1 cellular context compared by ENCODE assay signal in the genomic region with DNA sequence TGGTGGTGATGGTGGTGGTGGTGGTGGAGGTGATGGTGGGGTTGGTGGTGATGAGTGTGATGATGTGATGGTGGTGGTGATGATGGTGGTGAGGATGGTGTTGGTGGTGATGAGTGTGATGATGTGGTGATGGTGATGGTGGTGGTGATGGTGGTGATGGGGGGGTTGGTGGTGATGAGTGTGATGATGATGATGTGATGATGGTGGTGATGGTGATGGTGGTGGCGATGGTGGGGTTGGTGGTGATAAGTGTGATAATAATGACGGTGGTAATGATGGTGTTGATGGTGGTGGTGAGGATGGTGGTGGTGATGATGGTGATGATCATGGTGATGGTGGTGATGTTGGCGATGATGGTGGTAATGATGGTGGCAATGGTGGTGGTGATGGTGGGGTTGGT.
TF ChIP-seq lines count a peak whose summit lies in the region.

No MANE protein-coding gene starts in this region.

TF ChIP-seq in HEK293, 187 proteins besides CTCF, POLR2A, EP300 and RAD21 (continued from another document):
- TF ChIP-seq, protein P1, sequence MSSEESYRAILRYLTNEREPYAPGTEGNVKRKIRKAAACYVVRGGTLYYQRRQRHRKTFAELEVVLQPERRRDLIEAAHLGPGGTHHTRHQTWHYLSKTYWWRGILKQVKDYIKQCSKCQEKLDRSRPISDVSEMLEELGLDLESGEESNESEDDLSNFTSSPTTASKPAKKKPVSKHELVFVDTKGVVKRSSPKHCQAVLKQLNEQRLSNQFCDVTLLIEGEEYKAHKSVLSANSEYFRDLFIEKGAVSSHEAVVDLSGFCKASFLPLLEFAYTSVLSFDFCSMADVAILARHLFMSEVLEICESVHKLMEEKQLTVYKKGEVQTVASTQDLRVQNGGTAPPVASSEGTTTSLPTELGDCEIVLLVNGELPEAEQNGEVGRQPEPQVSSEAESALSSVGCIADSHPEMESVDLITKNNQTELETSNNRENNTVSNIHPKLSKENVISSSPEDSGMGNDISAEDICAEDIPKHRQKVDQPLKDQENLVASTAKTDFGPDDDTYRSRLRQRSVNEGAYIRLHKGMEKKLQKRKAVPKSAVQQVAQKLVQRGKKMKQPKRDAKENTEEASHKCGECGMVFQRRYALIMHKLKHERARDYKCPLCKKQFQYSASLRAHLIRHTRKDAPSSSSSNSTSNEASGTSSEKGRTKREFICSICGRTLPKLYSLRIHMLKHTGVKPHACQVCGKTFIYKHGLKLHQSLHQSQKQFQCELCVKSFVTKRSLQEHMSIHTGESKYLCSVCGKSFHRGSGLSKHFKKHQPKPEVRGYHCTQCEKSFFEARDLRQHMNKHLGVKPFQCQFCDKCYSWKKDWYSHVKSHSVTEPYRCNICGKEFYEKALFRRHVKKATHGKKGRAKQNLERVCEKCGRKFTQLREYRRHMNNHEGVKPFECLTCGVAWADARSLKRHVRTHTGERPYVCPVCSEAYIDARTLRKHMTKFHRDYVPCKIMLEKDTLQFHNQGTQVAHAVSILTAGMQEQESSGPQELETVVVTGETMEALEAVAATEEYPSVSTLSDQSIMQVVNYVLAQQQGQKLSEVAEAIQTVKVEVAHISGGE (tag by site-specific recombination; conservative IDR thresholded peaks at IDR 0.05; ENCODE audit: low read depth): no peak
- TF ChIP-seq, protein P2, sequence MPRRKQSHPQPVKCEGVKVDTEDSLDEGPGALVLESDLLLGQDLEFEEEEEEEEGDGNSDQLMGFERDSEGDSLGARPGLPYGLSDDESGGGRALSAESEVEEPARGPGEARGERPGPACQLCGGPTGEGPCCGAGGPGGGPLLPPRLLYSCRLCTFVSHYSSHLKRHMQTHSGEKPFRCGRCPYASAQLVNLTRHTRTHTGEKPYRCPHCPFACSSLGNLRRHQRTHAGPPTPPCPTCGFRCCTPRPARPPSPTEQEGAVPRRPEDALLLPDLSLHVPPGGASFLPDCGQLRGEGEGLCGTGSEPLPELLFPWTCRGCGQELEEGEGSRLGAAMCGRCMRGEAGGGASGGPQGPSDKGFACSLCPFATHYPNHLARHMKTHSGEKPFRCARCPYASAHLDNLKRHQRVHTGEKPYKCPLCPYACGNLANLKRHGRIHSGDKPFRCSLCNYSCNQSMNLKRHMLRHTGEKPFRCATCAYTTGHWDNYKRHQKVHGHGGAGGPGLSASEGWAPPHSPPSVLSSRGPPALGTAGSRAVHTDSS (tag by site-specific recombination; IDR thresholded peaks at IDR 0.05): peak; percentile 75
- TF ChIP-seq, protein P3, sequence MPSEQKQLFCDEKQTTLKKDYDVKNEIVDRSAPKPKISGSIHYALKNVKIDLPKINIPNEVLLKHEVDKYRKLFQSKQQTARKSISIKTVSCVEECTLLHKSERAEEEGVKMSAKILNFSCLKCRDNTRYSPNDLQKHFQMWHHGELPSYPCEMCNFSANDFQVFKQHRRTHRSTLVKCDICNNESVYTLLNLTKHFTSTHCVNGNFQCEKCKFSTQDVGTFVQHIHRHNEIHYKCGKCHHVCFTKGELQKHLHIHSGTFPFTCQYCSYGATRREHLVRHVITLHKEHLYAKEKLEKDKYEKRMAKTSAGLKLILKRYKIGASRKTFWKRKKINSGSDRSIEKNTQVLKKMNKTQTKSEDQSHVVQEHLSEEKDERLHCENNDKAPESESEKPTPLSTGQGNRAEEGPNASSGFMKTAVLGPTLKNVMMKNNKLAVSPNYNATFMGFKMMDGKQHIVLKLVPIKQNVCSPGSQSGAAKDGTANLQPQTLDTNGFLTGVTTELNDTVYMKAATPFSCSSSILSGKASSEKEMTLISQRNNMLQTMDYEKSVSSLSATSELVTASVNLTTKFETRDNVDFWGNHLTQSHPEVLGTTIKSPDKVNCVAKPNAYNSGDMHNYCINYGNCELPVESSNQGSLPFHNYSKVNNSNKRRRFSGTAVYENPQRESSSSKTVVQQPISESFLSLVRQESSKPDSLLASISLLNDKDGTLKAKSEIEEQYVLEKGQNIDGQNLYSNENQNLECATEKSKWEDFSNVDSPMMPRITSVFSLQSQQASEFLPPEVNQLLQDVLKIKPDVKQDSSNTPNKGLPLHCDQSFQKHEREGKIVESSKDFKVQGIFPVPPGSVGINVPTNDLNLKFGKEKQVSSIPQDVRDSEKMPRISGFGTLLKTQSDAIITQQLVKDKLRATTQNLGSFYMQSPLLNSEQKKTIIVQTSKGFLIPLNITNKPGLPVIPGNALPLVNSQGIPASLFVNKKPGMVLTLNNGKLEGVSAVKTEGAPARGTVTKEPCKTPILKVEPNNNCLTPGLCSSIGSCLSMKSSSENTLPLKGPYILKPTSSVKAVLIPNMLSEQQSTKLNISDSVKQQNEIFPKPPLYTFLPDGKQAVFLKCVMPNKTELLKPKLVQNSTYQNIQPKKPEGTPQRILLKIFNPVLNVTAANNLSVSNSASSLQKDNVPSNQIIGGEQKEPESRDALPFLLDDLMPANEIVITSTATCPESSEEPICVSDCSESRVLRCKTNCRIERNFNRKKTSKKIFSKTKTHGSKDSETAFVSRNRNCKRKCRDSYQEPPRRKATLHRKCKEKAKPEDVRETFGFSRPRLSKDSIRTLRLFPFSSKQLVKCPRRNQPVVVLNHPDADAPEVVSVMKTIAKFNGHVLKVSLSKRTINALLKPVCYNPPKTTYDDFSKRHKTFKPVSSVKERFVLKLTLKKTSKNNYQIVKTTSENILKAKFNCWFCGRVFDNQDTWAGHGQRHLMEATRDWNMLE (tag by site-specific recombination; conservative IDR thresholded peaks at IDR 0.05; ENCODE audit: low read depth): no peak
